17 cellular contexts compared by ENCODE assay signal in genomic region chr10:70596860-70597809, GRCh38. TPM values are rescaled to one million over a fixed set of nuclear protein-coding genes. Genes with fewer than 3 reads are reported as not detected.
DNase-seq lines count a peak whose midpoint lies in the region; ATAC-seq, FAIRE-seq and TF ChIP-seq lines count a peak whose summit lies in the region.
"Had no signal": no experiment of that assay in that cellular context is flagged by ENCODE, and none has a peak within 500 bp of the region (broad histone marks: within the 10 kb centered on the region; RNA-seq: fewer than 3 reads in every experiment).

No MANE protein-coding gene starts in this region.

- H4K20me1 ChIP-seq in OCI-LY1 (ENCODE audit: insufficient read depth, low read length) (no peaks in the 10 kb centered on the region), endothelial cell of umbilical vein (replicated peaks; ENCODE audit: control insufficient read depth, extremely low read depth, insufficient read depth, low read length) (no peaks in the 10 kb centered on the region)

- H3K4me1 Mint-ChIP-seq in activated naive CD4-positive, alpha-beta T cell treated with anti-CD3 and anti-CD28 coated beads, Interleukin-2, amount 50 U/mL, for 24 hours = peaks cover 42% of the 10 kb centered on the region
- H3K4me1 Mint-ChIP-seq in activated naive CD4-positive, alpha-beta T cell treated with anti-CD3 and anti-CD28 coated beads for 36 hours (ENCODE audit: low read depth) = peaks cover 13% of the 10 kb centered on the region
- H3K4me1 Mint-ChIP-seq: activated B cell treated with CpG ODN at 0.5 μM for 24 hours had no signal

- H3K9ac ChIP-seq in OCI-LY1 (ENCODE audit: low read length) (no peak overlapping the region), endothelial cell of umbilical vein (replicated peaks; ENCODE audit: extremely low read depth, insufficient read depth, low read length) (no peak overlapping the region)

- H3K27me3 Mint-ChIP-seq in activated naive CD4-positive, alpha-beta T cell treated with anti-CD3 and anti-CD28 coated beads, Interleukin-2, amount 50 U/mL, for 24 hours = no peaks in the 10 kb centered on the region
- H3K27me3 Mint-ChIP-seq in activated naive CD4-positive, alpha-beta T cell treated with anti-CD3 and anti-CD28 coated beads for 36 hours (ENCODE audit: low read depth) = peaks cover 3% of the 10 kb centered on the region

- H3K4me3 ChIP-seq in OCI-LY1 (ENCODE audit: low read depth, low read length, poor library complexity, severe bottlenecking) = no peak overlapping the region
- no peak overlapping the region for H3K4me3 ChIP-seq in endothelial cell of umbilical vein (replicated peaks in 1 of 3; ENCODE audit: insufficient read depth in 1 of 3, low read depth in 1 of 3, low read length in 3 of 3)

- H3K36me3 ChIP-seq in OCI-LY1 (ENCODE audit: insufficient read depth, low read length) (peaks cover 38% of the 10 kb centered on the region), endothelial cell of umbilical vein (ENCODE audit: control insufficient read depth in 2 of 2, extremely low read depth in 1 of 2, insufficient read depth in 2 of 2, low read length in 2 of 2) (no peaks in the 10 kb centered on the region)

- H3K9me1 ChIP-seq in endothelial cell of umbilical vein (replicated peaks; ENCODE audit: control insufficient read depth, extremely low read depth, insufficient read depth, low read length) = no peaks in the 10 kb centered on the region

- H2AFZ ChIP-seq in OCI-LY1 (ENCODE audit: low read length) (no peak overlapping the region), endothelial cell of umbilical vein (ENCODE audit: low read depth, low read length) (no peak overlapping the region)

- POLR2A ChIA-PET in endothelial cell of umbilical vein (lab: Charles Lee) = no interaction called here

- H3K27ac ChIP-seq in OCI-LY1 (ENCODE audit: low read depth, low read length, poor library complexity, severe bottlenecking) (peak overlapping the region; percentile 98), endothelial cell of umbilical vein (ENCODE audit: insufficient read depth, low read depth, low read length) (no peak overlapping the region)

- H3K27ac Mint-ChIP-seq in activated naive CD4-positive, alpha-beta T cell treated with anti-CD3 and anti-CD28 coated beads, Interleukin-2, amount 50 U/mL, for 24 hours = peak overlapping the region; percentile 35
- H3K27ac Mint-ChIP-seq in activated naive CD4-positive, alpha-beta T cell treated with anti-CD3 and anti-CD28 coated beads for 36 hours = no peak overlapping the region
- H3K27ac Mint-ChIP-seq: activated B cell treated with CpG ODN at 0.5 μM for 24 hours had no signal

- H3K4me1 ChIP-seq in OCI-LY1 (ENCODE audit: insufficient read depth, low read length, severe bottlenecking) = peaks cover 90% of the 10 kb centered on the region
- H3K4me1 ChIP-seq in endothelial cell of umbilical vein (ENCODE audit: control insufficient read depth, extremely low read depth, insufficient read depth, low read length) = no peaks in the 10 kb centered on the region

- no peak for DNase-seq in activated naive CD4-positive, alpha-beta T cell treated with anti-CD3 and anti-CD28 coated beads for 36 hours
- DNase-seq in endothelial cell of umbilical vein (ENCODE audit: low read depth, low spot score) (no peak), T-helper 1 cell (no peak), NCI-H2081 (lab: John Stamatoyannopoulos, UW) (no peak)
- DNase-seq in stimulated activated CD8-positive, alpha-beta memory T cell treated with anti-CD3 and anti-CD28 coated beads, Interleukin-4, amount 100 ng/mL, for 48 hours = peak; percentile 20
- DNase-seq: activated B cell treated with CpG ODN at 0.5 μM for 24 hours, activated gamma-delta T cell, erythroblast, Kasumi-1, mesenchymal stem cell, NCI-H187 treated with DMSO at 0.1 percent for 48 hours, NCI-H748 treated with DMSO at 0.1 percent for 48 hours had no signal

- TF ChIP-seq CTCF in OCI-LY1 (IDR thresholded peaks at IDR 0.05; ENCODE audit: low read length) = no peak
- no peak for TF ChIP-seq CTCF in endothelial cell of umbilical vein (IDR thresholded peaks at IDR 0.05; ENCODE audit: extremely low read depth in 1 of 2, insufficient read depth in 1 of 2, low read depth in 1 of 2, low read length in 2 of 2)

- H3K4me2 ChIP-seq in OCI-LY1 (ENCODE audit: low read length) = no peak overlapping the region
- H3K4me2 ChIP-seq in endothelial cell of umbilical vein (ENCODE audit: insufficient read depth, low read length) = no peak overlapping the region

- peaks cover 8% of the 10 kb centered on the region; the same call in 1 of the 2 replicates for H3K79me2 ChIP-seq in OCI-LY1 (ENCODE audit: insufficient read depth, low read length)
- no peaks in the 10 kb centered on the region for H3K79me2 ChIP-seq in endothelial cell of umbilical vein (ENCODE audit: control insufficient read depth, insufficient read depth, low read length)

- TF ChIP-seq POLR2A in endothelial cell of umbilical vein (IDR thresholded peaks at IDR 0.05; ENCODE audit: low read depth, low read length) = no peak

- CTCF ChIA-PET in activated naive CD4-positive, alpha-beta T cell treated with anti-CD3 and anti-CD28 coated beads for 36 hours (lab: Charles Lee) = interaction anchor here (1.2 kb wide), 1 partner anchor 48 kb away, joined by 3 read pairs; no protein-coding TSS in a partner anchor
- CTCF ChIA-PET in endothelial cell of umbilical vein (lab: Charles Lee) = no interaction called here

- dilution Hi-C loops in endothelial cell of umbilical vein (cut with MboI; ENCODE audit: extremely low pct_ligation_motif_present, low sequenced_read_pairs) = no loop called here

- ATAC-seq in HG03521 (IDR thresholded peaks at IDR 0.05; ENCODE audit: unreplicated experiment) = no peak

- no peaks in the 10 kb centered on the region for H3K9me3 Mint-ChIP-seq in activated naive CD4-positive, alpha-beta T cell treated with anti-CD3 and anti-CD28 coated beads, Interleukin-2, amount 50 U/mL, for 24 hours
- H3K9me3 Mint-ChIP-seq in activated naive CD4-positive, alpha-beta T cell treated with anti-CD3 and anti-CD28 coated beads for 36 hours = no peaks in the 10 kb centered on the region
- H3K9me3 Mint-ChIP-seq: activated B cell treated with CpG ODN at 0.5 μM for 24 hours had no signal

- peak; percentile 24 for FAIRE-seq in endothelial cell of umbilical vein (lab: Jason Lieb, UNC)
- FAIRE-seq: H54 had no signal

- H3K9me2 ChIP-seq in OCI-LY1 (ENCODE audit: low read depth, low read length) = no peaks in the 10 kb centered on the region

- peaks cover 15% of the 10 kb centered on the region for H3K36me3 Mint-ChIP-seq in activated naive CD4-positive, alpha-beta T cell treated with anti-CD3 and anti-CD28 coated beads, Interleukin-2, amount 50 U/mL, for 24 hours
- H3K36me3 Mint-ChIP-seq in activated naive CD4-positive, alpha-beta T cell treated with anti-CD3 and anti-CD28 coated beads for 36 hours (ENCODE audit: low read depth) = peaks cover 12% of the 10 kb centered on the region

- intact Hi-C loops in activated naive CD4-positive, alpha-beta T cell treated with anti-CD3 and anti-CD28 coated beads for 36 hours (cut with micrococcal nuclease) = no loop called here
- intact Hi-C loops in endothelial cell of umbilical vein (cut with micrococcal nuclease) = no loop called here

- H3K9me3 ChIP-seq in OCI-LY1 (ENCODE audit: low read length) (no peaks in the 10 kb centered on the region), endothelial cell of umbilical vein (replicated peaks; ENCODE audit: control insufficient read depth, insufficient read depth, low read length) (no peaks in the 10 kb centered on the region)

- peak overlapping the region; percentile 57 for H3K4me3 Mint-ChIP-seq in activated naive CD4-positive, alpha-beta T cell treated with anti-CD3 and anti-CD28 coated beads, Interleukin-2, amount 50 U/mL, for 24 hours
- no peak overlapping the region for H3K4me3 Mint-ChIP-seq in activated naive CD4-positive, alpha-beta T cell treated with anti-CD3 and anti-CD28 coated beads for 36 hours
- H3K4me3 Mint-ChIP-seq: activated B cell treated with CpG ODN at 0.5 μM for 24 hours had no signal

- BruUV-seq in endothelial cell of umbilical vein (replicated peaks; lab: Mats Ljungman, UMichigan) = no TSS peak

- H3K27me3 ChIP-seq in OCI-LY1 (ENCODE audit: insufficient read depth, low read length) = no peaks in the 10 kb centered on the region
- H3K27me3 ChIP-seq in endothelial cell of umbilical vein (ENCODE audit: control insufficient read depth in 2 of 2, insufficient read depth in 2 of 2, low read length in 2 of 2) = peaks cover 3% of the 10 kb centered on the region in 2 experiments

- no peaks in the 10 kb centered on the region for H3F3A ChIP-seq in OCI-LY1 (ENCODE audit: insufficient read depth, low read length)

TF ChIP-seq in endothelial cell of umbilical vein, 7 proteins besides CTCF, POLR2A, EP300 and RAD21:
- TF ChIP-seq MAX (IDR thresholded peaks at IDR 0.05; ENCODE audit: insufficient read depth, insufficient read length) (no peak), FOS (IDR thresholded peaks at IDR 0.05; ENCODE audit: borderline replicate concordance, insufficient read depth, low read length) (no peak), GATA2 (IDR thresholded peaks at IDR 0.05; ENCODE audit: insufficient read depth, insufficient read length, low read depth, low read length) (no peak), POLR2AphosphoS5 (IDR thresholded peaks at IDR 0.05; ENCODE audit: insufficient read depth, low read depth, low read length) (no peak), MYC (IDR thresholded peaks at IDR 0.05; ENCODE audit: low read depth, low read length) (no peak), JUN (IDR thresholded peaks at IDR 0.05; ENCODE audit: borderline replicate concordance, insufficient read depth, insufficient read length, low read depth) (no peak), EZH2 (IDR thresholded peaks at IDR 0.05; ENCODE audit: borderline replicate concordance, low read depth, low read length, severe bottlenecking) (no peak)
TF ChIP-seq in endothelial cell of umbilical vein: peak in this region for 0.

RNA-seq across cellular contexts. Expression of gene PRF1, which starts 5.4 kb away (rescaled TPM):
- total RNA-seq in activated naive CD4-positive, alpha-beta T cell treated with anti-CD3 and anti-CD28 coated beads for 36 hours = 1 to 10 TPM; 7.5 to 8.2 TPM
- total RNA-seq in endothelial cell of umbilical vein = not detected in 2 replicates
- polyA plus RNA-seq in endothelial cell of umbilical vein = not detected in 2 replicates
- polyA plus RNA-seq in endothelial cell of umbilical vein (2011; cell fraction: cytosol; rRNA removed) = not detected in 2 replicates
- polyA plus RNA-seq in endothelial cell of umbilical vein (2011; cell fraction: nucleus; rRNA removed) = not detected in 2 replicates
- not detected in 2 replicates for polyA plus RNA-seq in endothelial cell of umbilical vein (2012)
- polyA minus RNA-seq in endothelial cell of umbilical vein = not detected in 2 replicates
- not detected for polyA minus RNA-seq in endothelial cell of umbilical vein (2011; cell fraction: cytosol; rRNA and poly(A)+ RNA removed)
- polyA minus RNA-seq in endothelial cell of umbilical vein (2011; cell fraction: nucleus; rRNA and poly(A)+ RNA removed) = not detected in 2 replicates
- total RNA-seq: RPMI7951 had no signal
